ENCODE assay signal across 8 cellular contexts in the genomic region with DNA sequence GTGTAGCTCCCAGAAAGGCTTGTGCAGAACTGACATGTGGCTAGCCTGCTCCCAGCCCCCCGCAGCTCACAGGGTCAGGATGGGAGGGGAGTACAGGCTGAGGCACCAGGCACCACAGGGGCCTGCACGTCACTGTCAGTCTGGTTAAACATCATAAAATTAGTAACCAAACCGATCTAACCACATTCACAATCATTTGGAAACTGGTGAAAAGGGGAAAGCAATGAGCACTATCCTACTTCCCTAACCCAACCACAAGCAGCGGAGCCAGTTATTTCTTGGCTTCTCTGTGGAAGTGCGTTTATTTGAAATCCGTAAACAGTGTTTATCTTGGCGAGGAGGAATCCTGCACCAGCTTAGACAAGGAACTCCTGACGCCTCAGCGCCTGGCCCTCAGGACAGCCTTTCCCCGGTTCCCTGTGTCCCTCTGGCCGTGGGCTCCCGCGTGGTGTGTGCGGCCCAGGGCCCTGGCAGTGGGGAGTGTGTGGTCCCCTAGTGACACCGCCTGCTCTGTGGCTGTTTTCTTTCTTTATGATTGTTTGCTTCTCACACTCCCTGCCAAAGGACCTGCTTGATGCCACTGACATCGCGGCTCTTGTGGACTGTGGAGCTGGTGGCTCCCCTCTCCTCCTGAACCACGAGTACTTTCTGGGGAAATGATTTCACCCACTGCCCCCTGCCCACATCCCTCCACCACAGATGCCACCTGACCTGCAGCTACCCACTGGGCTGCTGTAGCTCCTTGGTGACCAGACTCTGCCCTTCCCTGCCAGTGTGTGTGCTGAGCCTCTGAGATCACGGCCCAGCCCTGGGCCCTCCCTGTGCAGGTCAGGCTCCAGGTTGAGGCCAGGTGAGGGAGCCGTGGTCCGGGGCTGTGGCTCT. TPM values are rescaled to one million over a fixed set of nuclear protein-coding genes. Genes with fewer than 3 reads are reported as not detected.
DNase-seq lines count a peak whose midpoint lies in the region; ATAC-seq and TF ChIP-seq lines count a peak whose summit lies in the region.

No MANE protein-coding gene starts in this region.

- H3K27ac Mint-ChIP-seq in T-cell, result peak overlapping the region; percentile 15 to 71

- H3K27ac ChIP-seq in prostate gland, result peak overlapping the region; percentile 90 to 94

- H3K27me3 ChIP-seq in prostate gland (replicated peaks; ENCODE audit: insufficient read depth), result no peaks in the 10 kb centered on the region

- H3K4me3 Mint-ChIP-seq in T-cell, result no peak overlapping the region

- WGBS in prostate gland, result 7% methylated on average over 21 of the region's 21 CpGs

- no peaks in the 10 kb centered on the region for H3K9me3 ChIP-seq in prostate gland

- no peak overlapping the region for H3K4me3 ChIP-seq in fibroblast of the aortic adventitia (ENCODE audit: low read depth, low read length)
- H3K4me3 ChIP-seq in prostate gland, result peak overlapping the region in 1 of 2 donors; percentile 1

- peaks cover 40 to 43% (median 40%) of the 10 kb centered on the region in 3 donors for H3K4me1 Mint-ChIP-seq in T-cell

- peak; percentile 52 for DNase-seq in AG09319 (ENCODE audit: extremely low read depth, low read depth)
- peak in 1 of 34 experiments; percentile 52 for DNase-seq in T-cell
- peak; percentile 91 for DNase-seq in fibroblast of the aortic adventitia (ENCODE audit: low read depth)
- peak; percentile 92 for DNase-seq in prostate gland (ENCODE audit: low spot score)
- DNase-seq in NCI-H226, result no peak
- no peak for DNase-seq in GM19240 (ENCODE audit: insufficient read length, low spot score)

- ATAC-seq in GM18517 (IDR thresholded peaks at IDR 0.05; ENCODE audit: unreplicated experiment) (peak; percentile 34), HG03064 (IDR thresholded peaks at IDR 0.05; ENCODE audit: low read depth, unreplicated experiment) (peak; percentile 31), T-cell (replicated peaks in 1 of 4) (no peak)

- intact Hi-C loops in prostate gland (cut with DNase I), result loop anchor here (5.0 kb wide), 2 partner anchors 33 to 113 kb away; no protein-coding TSS in a partner anchor

- TF ChIP-seq POLR2A in prostate gland (IDR thresholded peaks at IDR 0.05), result no peak

- peaks cover 46% of the 10 kb centered on the region for H3K4me1 ChIP-seq in prostate gland (replicated peaks)

- H3K27me3 Mint-ChIP-seq in T-cell, result no peaks in the 10 kb centered on the region

- CTCF ChIA-PET in T-cell (lab: Charles Lee), result no interaction called here

- TF ChIP-seq CTCF in AG09319 (IDR thresholded peaks at IDR 0.05; ENCODE audit: low read depth, low read length) (no peak), fibroblast of the aortic adventitia (IDR thresholded peaks at IDR 0.05; ENCODE audit: insufficient read depth, low read length) (no peak), prostate gland (IDR thresholded peaks at IDR 0.05) (no peak)

- POLR2A ChIA-PET in T-cell (lab: Charles Lee), result no interaction called here

- no peaks in the 10 kb centered on the region for H3K36me3 ChIP-seq in prostate gland

- H3K36me3 Mint-ChIP-seq in T-cell, result peaks cover 5% of the 10 kb centered on the region

- H3K9me3 Mint-ChIP-seq in T-cell, result no peaks in the 10 kb centered on the region

RNA-seq across cellular contexts. Expression of a gene that starts 38.0 kb away (rescaled TPM):
- total RNA-seq in T-cell (10 to 100 TPM; 20.9 to 23.1 (median 22.9) TPM), fibroblast of the aortic adventitia (ENCODE audit: low replicate concordance) (13.1 and 36.8 TPM in 2 replicates), prostate gland (10 to 100 TPM; 49.5 to 83.3 TPM)

Comparison
In these comparisons a context has a peak if more than half of its experiments do, and no peak if none do; other contexts are left out.
1. DNase-seq: peak in AG09319 (single experiment), fibroblast of the aortic adventitia (single experiment) and prostate gland (single experiment); none in NCI-H226 (single experiment) and GM19240 (single experiment).
2. ATAC-seq: peak in GM18517 (single experiment) and HG03064 (single experiment); none in T-cell (0 of 4).